21 cellular contexts compared by ENCODE assay signal in the genomic region with DNA sequence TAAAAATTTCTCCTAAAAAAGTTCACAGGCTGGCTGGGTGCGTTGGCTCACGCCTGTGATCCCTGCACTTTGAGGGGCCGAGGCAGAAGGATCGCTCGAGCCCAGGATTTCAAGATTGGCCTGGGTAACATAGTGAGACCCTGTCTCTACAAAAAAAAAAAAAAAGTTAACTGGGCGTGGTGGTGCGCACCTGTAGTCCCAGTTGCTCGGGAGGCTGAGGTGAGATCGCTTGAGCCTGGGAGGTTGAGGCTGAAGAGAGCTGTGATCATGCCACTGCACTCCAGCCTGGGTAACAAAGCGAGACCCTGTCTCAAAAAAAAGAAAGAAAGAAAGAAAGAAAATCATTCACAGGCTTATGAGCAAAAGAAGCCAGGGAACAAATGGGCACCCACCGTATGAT.
DNase-seq lines count a peak whose midpoint lies in the region; ATAC-seq, FAIRE-seq and TF ChIP-seq lines count a peak whose summit lies in the region.
"Had no signal": no experiment of that assay in that cellular context is flagged by ENCODE, and none has a peak within 500 bp of the region (broad histone marks: within the 10 kb centered on the region; RNA-seq: fewer than 3 reads in every experiment).

No MANE protein-coding gene starts in this region.

- H3K36me3 Mint-ChIP-seq in nephron (ENCODE audit: low read depth) = peaks cover 3% of the 10 kb centered on the region
- no peaks in the 10 kb centered on the region for H3K36me3 Mint-ChIP-seq in T-cell
- H3K36me3 Mint-ChIP-seq: CD8-positive, alpha-beta T cell; IgD-negative memory B cell had no signal

- H3K4me1 ChIP-seq in RWPE2 (ENCODE audit: insufficient read depth, poor library complexity, severe bottlenecking) (peaks cover 15% of the 10 kb centered on the region), HepG2 (ENCODE audit: insufficient read depth, low read length) (peaks cover 67% of the 10 kb centered on the region)
- H3K4me1 ChIP-seq: HAP-1 had no signal

- H3K27me3 Mint-ChIP-seq in nephron (ENCODE audit: low read depth) (peaks cover 11% of the 10 kb centered on the region), T-cell (no peaks in the 10 kb centered on the region)
- H3K27me3 Mint-ChIP-seq: B cell, IgD-negative memory B cell had no signal

- CTCF ChIA-PET in HepG2 (lab: Yijun Ruan, JAX; ENCODE audit: low intra/inter-chr PET ratio, low total read pairs) (no interaction called here), T-cell (lab: Charles Lee) (interaction anchor here in 1 of 2 donors (0.6 kb wide), 1 partner anchor 289 kb away, joined by 6 read pairs; no protein-coding TSS in a partner anchor)

- TF ChIP-seq CTCF in RWPE2 (IDR thresholded peaks at IDR 0.05; ENCODE audit: poor library complexity, severe bottlenecking) (no peak), HepG2 (CRISPR knock-in tag; IDR thresholded peaks at IDR 0.05) (no peak), nephron (IDR thresholded peaks at IDR 0.05; ENCODE audit: unreplicated experiment in 3 of 3) (no peak)

- H3K9ac ChIP-seq in HepG2 (ENCODE audit: insufficient read depth, low read depth, low read length) = no peak overlapping the region

- H3K27ac Mint-ChIP-seq in nephron (peak overlapping the region in 2 of 3 experiments; percentile 84), T-cell (no peak overlapping the region)
- H3K27ac Mint-ChIP-seq: B cell; CD8-positive, alpha-beta T cell had no signal

- H2AFZ ChIP-seq in HepG2 (ENCODE audit: low read length) = no peak overlapping the region

- H3K36me3 ChIP-seq in RWPE2 (ENCODE audit: low read depth) = no peaks in the 10 kb centered on the region
- H3K36me3 ChIP-seq in HepG2 (replicated peaks in 1 of 2; ENCODE audit: control insufficient read depth in 1 of 2, insufficient read depth in 2 of 2, low read length in 2 of 2) = no peaks in the 10 kb centered on the region
- H3K36me3 ChIP-seq: HAP-1 had no signal

- H3K9me3 Mint-ChIP-seq in nephron (no peaks in the 10 kb centered on the region), T-cell (no peaks in the 10 kb centered on the region)
- H3K9me3 Mint-ChIP-seq: CD8-positive, alpha-beta T cell; IgD-negative memory B cell had no signal

- DNase-seq in RWPE2 (ENCODE audit: low spot score) = no peak
- no peak for DNase-seq in HepG2 (ENCODE audit: low spot score)
- no peak for DNase-seq in HUDEP-2 (lab: John Stamatoyannopoulos, UW; ENCODE audit: unreplicated experiment in 76 of 76)
- no peak for DNase-seq in T-cell
- no peak for DNase-seq in HK-2 (ENCODE audit: unreplicated experiment)
- DNase-seq: CD8-positive, alpha-beta T cell; COR-L47; DMS153; DMS79 treated with DMSO at 0.1 percent for 48 hours; EL had no signal

- H3K9me3 ChIP-seq in RWPE2 (ENCODE audit: severe bottlenecking) (peaks cover 1% of the 10 kb centered on the region), HepG2 (ENCODE audit: low read length) (no peaks in the 10 kb centered on the region)
- H3K9me3 ChIP-seq: HAP-1 had no signal

- WGBS in HepG2 (ENCODE audit: low lambda C conversion rate) = 98% methylated on average over 11 of the region's 11 CpGs

- no peak for ATAC-seq in RWPE2 (ENCODE audit: low read depth)
- no peak for ATAC-seq in HepG2
- no peak for ATAC-seq in GM18511 (IDR thresholded peaks at IDR 0.05; ENCODE audit: unreplicated experiment)
- no peak for ATAC-seq in T-cell (replicated peaks in 1 of 4)
- ATAC-seq: CD8-positive, alpha-beta T cell had no signal

- H3K4me2 ChIP-seq in HepG2 (ENCODE audit: low read depth, low read length) = peak overlapping the region; percentile 80; the same call in 1 of the 2 replicates

- H3K4me3 ChIP-seq in RWPE2 (ENCODE audit: severe bottlenecking) = no peak overlapping the region
- H3K4me3 ChIP-seq in HepG2 (replicated peaks in 1 of 3; ENCODE audit: insufficient read depth in 1 of 3, low read depth in 2 of 3, low read length in 3 of 3) = no peak overlapping the region
- H3K4me3 ChIP-seq: HAP-1 had no signal

- H4K20me1 ChIP-seq in HepG2 (ENCODE audit: insufficient read depth, low read length) = no peaks in the 10 kb centered on the region

- H3K27ac ChIP-seq in RWPE2 (ENCODE audit: poor library complexity, severe bottlenecking) = peak overlapping the region; percentile 68
- H3K27ac ChIP-seq in HepG2 (ENCODE audit: extremely low read length, insufficient read depth, low read length) = peak overlapping the region; percentile 74
- H3K27ac ChIP-seq: C4-2B had no signal

- intact Hi-C loops in HepG2 (cut with micrococcal nuclease; ENCODE audit: unreplicated experiment) = no loop called here

- H3K4me3 Mint-ChIP-seq in nephron (no peak overlapping the region), T-cell (no peak overlapping the region)
- H3K4me3 Mint-ChIP-seq: B cell; CD8-positive, alpha-beta T cell; IgD-negative memory B cell had no signal

- TF ChIP-seq POLR2A in HepG2 (IDR thresholded peaks at IDR 0.05; ENCODE audit: insufficient read depth in 1 of 2, low read depth in 2 of 2, low read length in 2 of 2) = no peak

- FAIRE-seq in HepG2 (lab: Jason Lieb, UNC) = no peak
- FAIRE-seq: A204.1, D721Med, G401.6, GM12891, H1 had no signal

- TF ChIP-seq EP300 in HepG2 (IDR thresholded peaks at IDR 0.05; ENCODE audit: low read depth in 2 of 2, low read length in 2 of 2) (no peak), HepG2 (CRISPR knock-in tag; IDR thresholded peaks at IDR 0.05; ENCODE audit: borderline replicate concordance) (no peak)

- peaks cover 60% of the 10 kb centered on the region for H3K4me1 Mint-ChIP-seq in nephron
- H3K4me1 Mint-ChIP-seq in T-cell = no peaks in the 10 kb centered on the region
- H3K4me1 Mint-ChIP-seq: B cell, IgD-negative memory B cell had no signal

- no peak for TF ChIP-seq RAD21 in HepG2 (CRISPR knock-in tag; IDR thresholded peaks at IDR 0.05)

- POLR2A ChIA-PET in HepG2 (lab: Yijun Ruan, JAX) (interaction anchor here (1.2 to 3.3 kb wide), 13 partner anchors 9 to 88 kb away, joined by 4 to 73 read pairs (median 8); a partner anchor contains a TSS), T-cell (lab: Charles Lee) (interaction anchor here (0.6 to 1.0 kb wide), 3 partner anchors 14 to 481 kb away, joined by 3 to 5 read pairs (median 3); no protein-coding TSS in a partner anchor)

- no TSS peak for BruUV-seq in HepG2 (replicated peaks; lab: Mats Ljungman, UMichigan)

- in situ Hi-C loops in HepG2 (cut with HindIII; ENCODE audit: extremely low pct_ligation_motif_present, low pct_unique_long_range_greater_than_20kb) = no loop called here

- H3K79me2 ChIP-seq in HepG2 (ENCODE audit: insufficient read depth, low read length) = no peaks in the 10 kb centered on the region

- H3K27me3 ChIP-seq in RWPE2 (ENCODE audit: insufficient read depth, poor library complexity, severe bottlenecking) = no peaks in the 10 kb centered on the region
- H3K27me3 ChIP-seq in HepG2 (ENCODE audit: control insufficient read depth in 1 of 2, insufficient read depth in 2 of 2, low read length in 2 of 2) = no peaks in the 10 kb centered on the region

TF ChIP-seq in HepG2, 621 proteins besides CTCF, POLR2A, EP300 and RAD21:
- no peak for TF ChIP-seq ZNF724P (CRISPR knock-in tag; IDR thresholded peaks at IDR 0.05; ENCODE audit: borderline replicate concordance)
- 0 out of 2 replicates have a peak, but pooled peaks have one; percentile 27 for TF ChIP-seq ZMYM3 (CRISPR knock-in tag; IDR thresholded peaks at IDR 0.05)
- peak; percentile 25 for TF ChIP-seq PRPF4 (IDR thresholded peaks at IDR 0.05; ENCODE audit: low read depth, low read length, poor library complexity, severe bottlenecking)
- no peak for TF ChIP-seq ZSCAN29 (CRISPR knock-in tag; conservative IDR thresholded peaks at IDR 0.05)
- peak; percentile 79; the same call in 1 of the 2 replicates for TF ChIP-seq ZNF460 (CRISPR knock-in tag; IDR thresholded peaks at IDR 0.05; ENCODE audit: borderline replicate concordance)
- TF ChIP-seq ZBTB38 (CRISPR knock-in tag; IDR thresholded peaks at IDR 0.05) = peak; percentile 61; the same call in 1 of the 2 replicates
- TF ChIP-seq MEF2D (CRISPR knock-in tag; IDR thresholded peaks at IDR 0.05) = 0 out of 2 replicates have a peak, but pooled peaks have one; percentile 19

Comparison
In these comparisons a context has a peak if more than half of its experiments do, and no peak if none do; other contexts are left out.
1. H3K27ac Mint-ChIP-seq: peak in nephron (2 of 3); none in T-cell (0 of 2).